26 cellular contexts compared by ENCODE assay signal in genomic region chr2:1713839-1714236, GRCh38. TPM values are rescaled to one million over a fixed set of nuclear protein-coding genes. Genes with fewer than 3 reads are reported as not detected.
DNase-seq lines count a peak whose midpoint lies in the region; ATAC-seq and TF ChIP-seq lines count a peak whose summit lies in the region.
"Had no signal": no experiment of that assay in that cellular context is flagged by ENCODE, and none has a peak within 500 bp of the region (broad histone marks: within the 10 kb centered on the region; RNA-seq: fewer than 3 reads in every experiment).

No MANE protein-coding gene starts in this region.

- H3K36me3 ChIP-seq in BLaER1 treated with 17β-estradiol and CSF1 and Interleukin-3, amounts not matched to agents 10 nM and 100 nM = peaks cover 0 to 12% (median 0%) of the 10 kb centered on the region in 11 experiments; a peak in 5 of 22 replicates
- H3K36me3 ChIP-seq in stomach = no peaks in the 10 kb centered on the region

- peaks cover 0 to 95% (median 79%) of the 10 kb centered on the region in 11 experiments; a peak in 21 of 22 replicates for H4K20me1 ChIP-seq in BLaER1 treated with 17β-estradiol and CSF1 and Interleukin-3, amounts not matched to agents 10 nM and 100 nM

- peaks cover 65% of the 10 kb centered on the region for H3K4me1 Mint-ChIP-seq in nephron
- H3K4me1 Mint-ChIP-seq: activated naive CD4-positive, alpha-beta T cell treated with anti-CD3 and anti-CD28 coated beads, Interleukin-2, amount 50 U/mL, for 24 hours had no signal

- no peaks in the 10 kb centered on the region for H3K9me3 ChIP-seq in BLaER1 treated with 17β-estradiol and CSF1 and Interleukin-3, amounts not matched to agents 10 nM and 100 nM (replicated peaks in 1 of 11)
- no peaks in the 10 kb centered on the region for H3K9me3 ChIP-seq in stomach

- no peak overlapping the region for H3K4me3 Mint-ChIP-seq in nephron
- H3K4me3 Mint-ChIP-seq: activated naive CD4-positive, alpha-beta T cell treated with anti-CD3 and anti-CD28 coated beads, Interleukin-2, amount 50 U/mL, for 24 hours had no signal

- 75 to 86% (median 76%) methylated on average over 10 of the region's 10 CpGs for WGBS in adipose tissue, 3 donors
- WGBS in stomach, 5 donors = 84 to 96% (median 92%) methylated on average over 10 of the region's 10 CpGs

- no peaks in the 10 kb centered on the region; a peak in 1 of 22 replicates for H3K27me3 ChIP-seq in BLaER1 treated with 17β-estradiol and CSF1 and Interleukin-3, amounts not matched to agents 10 nM and 100 nM
- H3K27me3 ChIP-seq in stomach = peaks cover 0 to 5% (median 0%) of the 10 kb centered on the region in 3 donors

- H3K36me3 Mint-ChIP-seq in nephron (ENCODE audit: low read depth) = peaks cover 7% of the 10 kb centered on the region
- H3K36me3 Mint-ChIP-seq: activated naive CD4-positive, alpha-beta T cell treated with anti-CD3 and anti-CD28 coated beads, Interleukin-2, amount 50 U/mL, for 24 hours had no signal

- no peak for DNase-seq in stomach
- DNase-seq: activated CD4-positive, alpha-beta T cell treated with anti-CD3 and anti-CD28 coated beads for 48 hours; amygdala; C1 segment of cervical spinal cord; effector CD8-positive, alpha-beta T cell; Kasumi-1; NCI-H1436 treated with DMSO at 0.1 percent for 48 hours; NCI-H345; NCI-H69; nucleus accumbens; PC-9; SHP77 treated with DMSO at 0.1 percent for 48 hours; stimulated activated naive CD4-positive, alpha-beta T cell; T-helper 9 cell had no signal

- peak overlapping the region in 2 of 3 experiments; percentile 54 to 79 for H3K27ac Mint-ChIP-seq in nephron
- H3K27ac Mint-ChIP-seq: activated naive CD4-positive, alpha-beta T cell treated with anti-CD3 and anti-CD28 coated beads, Interleukin-2, amount 50 U/mL, for 24 hours; activated T-helper 2 cell treated with anti-CD3 and anti-CD28 coated beads, Interferon-gamma antibody, Interleukin-2, Interleukin-4, amounts not matched to agents 10 μg/mL and 5 μg/mL and 100 μg/mL, durations not matched to agents 14 hours and 24 hours and 36 hours had no signal

- intact Hi-C loops in stomach (cut with DNase I; ENCODE audit: low total_unique reads) = no loop called here

- H3K4me2 ChIP-seq in BLaER1 treated with 17β-estradiol and CSF1 and Interleukin-3, amounts not matched to agents 10 nM and 100 nM = peak overlapping the region; percentile 75 to 100 (median 94)
- H3K4me2 ChIP-seq: PC-9 had no signal

- peak overlapping the region; percentile 15 to 78 (median 65); a peak in 19 of 22 replicates for H3K9ac ChIP-seq in BLaER1 treated with 17β-estradiol and CSF1 and Interleukin-3, amounts not matched to agents 10 nM and 100 nM

- TF ChIP-seq CTCF in nephron (IDR thresholded peaks at IDR 0.05; ENCODE audit: unreplicated experiment in 3 of 3) (no peak), stomach (IDR thresholded peaks at IDR 0.05) (no peak)

- H3K9me3 Mint-ChIP-seq in nephron = no peaks in the 10 kb centered on the region
- H3K9me3 Mint-ChIP-seq: activated naive CD4-positive, alpha-beta T cell treated with anti-CD3 and anti-CD28 coated beads, Interleukin-2, amount 50 U/mL, for 24 hours had no signal

- TF ChIP-seq EP300 in stomach (IDR thresholded peaks at IDR 0.05) = no peak

- peak overlapping the region in 7 of 10 experiments; percentile 21 to 56 (median 32); a peak in 11 of 20 replicates for H3K4me3 ChIP-seq in BLaER1 treated with 17β-estradiol and CSF1 and Interleukin-3, amounts not matched to agents 10 nM and 100 nM
- H3K4me3 ChIP-seq in stomach = no peak overlapping the region
- H3K4me3 ChIP-seq: PC-9, skin epidermis had no signal

- peaks cover 82 to 100% (median 100%) of the 10 kb centered on the region in 10 experiments for H3K4me1 ChIP-seq in BLaER1 treated with 17β-estradiol and CSF1 and Interleukin-3, amounts not matched to agents 10 nM and 100 nM
- peaks cover 0 to 47% (median 27%) of the 10 kb centered on the region in 4 donors for H3K4me1 ChIP-seq in stomach

- ATAC-seq in HG03469 (IDR thresholded peaks at IDR 0.05; ENCODE audit: unreplicated experiment) = no peak
- no peak for ATAC-seq in GM21529 (IDR thresholded peaks at IDR 0.05; ENCODE audit: unreplicated experiment)
- no peak for ATAC-seq in GM21381 (IDR thresholded peaks at IDR 0.05; ENCODE audit: unreplicated experiment)
- ATAC-seq: left lobe of liver had no signal

- no peaks in the 10 kb centered on the region for H3K27me3 Mint-ChIP-seq in nephron (ENCODE audit: low read depth)

- TF ChIP-seq POLR2A in stomach (IDR thresholded peaks at IDR 0.05) = no peak

- H3K27ac ChIP-seq in BLaER1 treated with 17β-estradiol and CSF1 and Interleukin-3, amounts not matched to agents 10 nM and 100 nM = peak overlapping the region; percentile 30 to 96 (median 78); a peak in 20 of 22 replicates
- H3K27ac ChIP-seq in adipose tissue (ENCODE audit: low read depth, low read length) (peak overlapping the region; percentile 19), stomach (peak overlapping the region in 3 of 5 donors; percentile 7 to 62 (median 26))
- H3K27ac ChIP-seq: epithelial cell of prostate, PC-9, VCaP had no signal

RNA-seq across cellular contexts. Expression of gene PXDN, which starts 30.5 kb away (rescaled TPM):
- 100 to 1,000 TPM in 1 of 3 donors, 10 to 100 TPM in 2; 10.2 to 132 (median 17.7) TPM for polyA plus RNA-seq in adipose tissue
- 10 to 100 TPM; 24.9 to 71.6 (median 42.0) TPM for total RNA-seq in stomach
- polyA plus RNA-seq in stomach = 1 to 10 TPM; 3.3 to 8.0 (median 5.0) TPM

Comparison
In these comparisons a context has a peak if more than half of its experiments do, and no peak if none do; other contexts are left out.
1. H3K27ac ChIP-seq: peak in every context shown above with its lines; median percentile 78 in BLaER1 treated with 17β-estradiol and CSF1 and Interleukin-3, amounts not matched to agents 10 nM and 100 nM; 26 in stomach; 19 in adipose tissue.
2. H3K4me3 ChIP-seq: peak in BLaER1 treated with 17β-estradiol and CSF1 and Interleukin-3, amounts not matched to agents 10 nM and 100 nM (7 of 10); none in stomach (0 of 4).